ENCODE assay signal across 10 cellular contexts in the genomic region with DNA sequence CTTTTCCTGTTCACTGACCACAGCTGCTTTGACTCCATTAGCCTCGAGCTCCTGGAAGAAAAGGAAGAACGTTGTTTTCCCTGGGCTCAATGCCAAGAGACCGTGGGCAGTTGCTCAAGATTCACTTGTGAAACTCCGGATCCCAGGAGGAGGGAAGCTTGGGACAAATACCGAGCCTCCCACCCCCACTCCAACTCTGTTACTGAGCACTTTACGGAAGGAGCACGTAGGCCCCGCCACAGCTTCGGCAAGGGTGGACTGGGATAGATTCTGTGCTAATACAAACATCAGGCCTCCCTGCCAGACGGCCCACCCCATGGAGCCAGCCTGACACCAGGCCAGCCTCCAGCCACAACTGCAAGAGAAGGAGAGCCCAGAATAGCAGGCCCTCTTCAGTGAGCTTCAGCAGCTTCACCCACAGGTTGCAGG. TPM values are rescaled to one million over a fixed set of nuclear protein-coding genes. Genes with fewer than 3 reads are reported as not detected.
DNase-seq lines count a peak whose midpoint lies in the region.
"Had no signal": no experiment of that assay in that cellular context is flagged by ENCODE, and none has a peak within 500 bp of the region (broad histone marks: within the 10 kb centered on the region; RNA-seq: fewer than 3 reads in every experiment).

No MANE protein-coding gene starts in this region.

- no peaks in the 10 kb centered on the region for H3K9me3 Mint-ChIP-seq in activated CD4-positive, alpha-beta T cell treated with anti-CD3 and anti-CD28 coated beads, Interleukin-2, amount 10 ng/mL, durations not matched to agents 7 days and 5 days
- H3K9me3 Mint-ChIP-seq: activated naive CD4-positive, alpha-beta T cell treated with anti-CD3 and anti-CD28 coated beads, Interleukin-2, amount 50 U/mL, for 24 hours; CD4-positive, CD25-positive, alpha-beta regulatory T cell had no signal

- peak overlapping the region; percentile 83 for H3K27ac ChIP-seq in urinary bladder (ENCODE audit: low read depth)

- POLR2A ChIA-PET in activated CD4-positive, alpha-beta T cell treated with anti-CD3 and anti-CD28 coated beads, Interleukin-2, amount 10 ng/mL, durations not matched to agents 7 days and 5 days (lab: Charles Lee): no interaction called here

- WGBS in urinary bladder: 6% methylated on average over 10 of the region's 10 CpGs

- H3K4me1 ChIP-seq in urinary bladder (ENCODE audit: insufficient read depth): no peaks in the 10 kb centered on the region

- no peak overlapping the region for H3K27ac Mint-ChIP-seq in activated CD4-positive, alpha-beta T cell treated with anti-CD3 and anti-CD28 coated beads, Interleukin-2, amount 10 ng/mL, durations not matched to agents 7 days and 5 days
- H3K27ac Mint-ChIP-seq: activated naive CD4-positive, alpha-beta T cell treated with anti-CD3 and anti-CD28 coated beads, Interleukin-2, amount 50 U/mL, for 24 hours; CD4-positive, CD25-positive, alpha-beta regulatory T cell had no signal

- H3K27me3 Mint-ChIP-seq in activated CD4-positive, alpha-beta T cell treated with anti-CD3 and anti-CD28 coated beads, Interleukin-2, amount 10 ng/mL, durations not matched to agents 7 days and 5 days: no peaks in the 10 kb centered on the region
- H3K27me3 Mint-ChIP-seq: activated naive CD4-positive, alpha-beta T cell treated with anti-CD3 and anti-CD28 coated beads, Interleukin-2, amount 50 U/mL, for 24 hours; CD4-positive, CD25-positive, alpha-beta regulatory T cell had no signal

- H3K36me3 ChIP-seq in urinary bladder (ENCODE audit: insufficient read depth): no peaks in the 10 kb centered on the region

- peaks cover 9% of the 10 kb centered on the region for H3K4me1 Mint-ChIP-seq in activated CD4-positive, alpha-beta T cell treated with anti-CD3 and anti-CD28 coated beads, Interleukin-2, amount 10 ng/mL, durations not matched to agents 7 days and 5 days

- no peak overlapping the region for H3K4me3 Mint-ChIP-seq in activated CD4-positive, alpha-beta T cell treated with anti-CD3 and anti-CD28 coated beads, Interleukin-2, amount 10 ng/mL, durations not matched to agents 7 days and 5 days
- H3K4me3 Mint-ChIP-seq: activated naive CD4-positive, alpha-beta T cell treated with anti-CD3 and anti-CD28 coated beads, Interleukin-2, amount 50 U/mL, for 24 hours; CD4-positive, CD25-positive, alpha-beta regulatory T cell had no signal

- H3K36me3 Mint-ChIP-seq in activated CD4-positive, alpha-beta T cell treated with anti-CD3 and anti-CD28 coated beads, Interleukin-2, amount 10 ng/mL, durations not matched to agents 7 days and 5 days (ENCODE audit: low read depth): peaks cover 7% of the 10 kb centered on the region

- H3K4me3 ChIP-seq in urinary bladder (ENCODE audit: low read depth, low read length): no peak overlapping the region

- CTCF ChIA-PET in activated CD4-positive, alpha-beta T cell treated with anti-CD3 and anti-CD28 coated beads, Interleukin-2, amount 10 ng/mL, durations not matched to agents 7 days and 5 days (lab: Charles Lee): interaction anchor here (0.8 kb wide), 1 partner anchor 18 kb away, joined by 3 read pairs; no protein-coding TSS in a partner anchor

- DNase-seq in NCI-H2227 (lab: John Stamatoyannopoulos, UW; ENCODE audit: unreplicated experiment) (peak; percentile 47), NCI-H2227 treated with DMSO at 0.1 percent for 48 hours (lab: John Stamatoyannopoulos, UW) (no peak), dedifferentiated amniotic fluid mesenchymal stem cell (ENCODE audit: extremely low spot score) (peak; percentile 84), medulla oblongata (ENCODE audit: extremely low spot score) (peak; percentile 93), OCI-M1 (lab: John Stamatoyannopoulos, UW) (no peak), NCI-H1436 treated with DMSO at 0.1 percent for 48 hours (lab: John Stamatoyannopoulos, UW) (no peak)
- DNase-seq in activated CD4-positive, alpha-beta T cell treated with anti-CD3 and anti-CD28 coated beads, Interleukin-2, amount 10 ng/mL, durations not matched to agents 7 days and 5 days: no peak
- DNase-seq: CD4-positive, CD25-positive, alpha-beta regulatory T cell had no signal

RNA-seq across cellular contexts. Expression of gene FANCD2, which starts 10.7 kb away (rescaled TPM):
- 12.1 TPM for total RNA-seq in urinary bladder
- 1.7 TPM for polyA plus RNA-seq in urinary bladder
- total RNA-seq in activated CD4-positive, alpha-beta T cell treated with anti-CD3 and anti-CD28 coated beads, Interleukin-2, amount 10 ng/mL, durations not matched to agents 7 days and 5 days: 10 to 100 TPM; 61.2 to 68.1 TPM

RNA-seq across cellular contexts. Expression of gene EMC3, which starts 28.8 kb away (rescaled TPM):
- 45.2 TPM for total RNA-seq in urinary bladder
- polyA plus RNA-seq in urinary bladder: 117 TPM
- total RNA-seq in activated CD4-positive, alpha-beta T cell treated with anti-CD3 and anti-CD28 coated beads, Interleukin-2, amount 10 ng/mL, durations not matched to agents 7 days and 5 days: 10 to 100 TPM; 53.8 to 55.0 TPM

Comparison
In these comparisons a context has a peak if more than half of its experiments do, and no peak if none do; other contexts are left out.
1. DNase-seq: peak in NCI-H2227 (single experiment), dedifferentiated amniotic fluid mesenchymal stem cell (single experiment) and medulla oblongata (single experiment); none in NCI-H2227 treated with DMSO at 0.1 percent for 48 hours (single experiment), OCI-M1 (single experiment), NCI-H1436 treated with DMSO at 0.1 percent for 48 hours (single experiment) and activated CD4-positive, alpha-beta T cell treated with anti-CD3 and anti-CD28 coated beads, Interleukin-2, amount 10 ng/mL, durations not matched to agents 7 days and 5 days (single experiment).